In the genomic region with DNA sequence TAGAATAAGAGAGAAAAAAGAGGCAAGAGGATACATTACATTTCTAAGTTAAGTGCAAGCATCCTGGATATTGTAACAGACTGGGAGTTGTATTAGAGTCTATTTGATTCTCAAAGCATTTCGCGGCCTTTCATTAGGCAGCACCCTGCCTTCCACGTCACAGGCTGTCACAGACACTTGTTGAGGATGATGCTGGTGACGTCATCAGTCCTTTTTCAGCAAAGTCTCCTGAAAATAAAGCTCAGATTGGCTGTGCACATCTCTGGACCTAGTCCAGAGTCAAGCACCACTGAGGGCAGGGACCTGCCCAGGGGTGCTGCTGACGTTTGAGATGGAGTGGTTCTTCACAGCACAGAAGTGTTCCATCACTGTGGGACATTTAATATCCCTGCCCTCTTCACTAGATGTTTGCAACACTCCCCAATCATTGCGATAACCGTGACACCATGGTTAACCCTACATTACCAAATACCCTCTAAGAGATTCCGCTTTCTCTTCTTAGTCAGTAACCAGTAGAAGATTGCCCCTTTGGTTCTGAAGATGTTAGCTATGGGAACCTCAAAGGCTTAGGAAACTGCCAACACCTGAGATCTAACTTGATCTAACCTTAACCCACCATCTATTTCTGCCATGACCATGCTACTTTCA, we compare ENCODE assay signal across 16 cellular contexts.
DNase-seq lines count a peak whose midpoint lies in the region; ATAC-seq, FAIRE-seq and TF ChIP-seq lines count a peak whose summit lies in the region.
"Had no signal": no experiment of that assay in that cellular context is flagged by ENCODE, and none has a peak within 500 bp of the region (broad histone marks: within the 10 kb centered on the region; RNA-seq: fewer than 3 reads in every experiment).

No MANE protein-coding gene starts in this region.

- H3K27me3 ChIP-seq in HepG2 (ENCODE audit: control insufficient read depth in 1 of 2, insufficient read depth in 2 of 2, low read length in 2 of 2) (no peaks in the 10 kb centered on the region; a peak in 1 of 5 replicates), right lobe of liver (no peaks in the 10 kb centered on the region), RWPE2 (ENCODE audit: insufficient read depth, poor library complexity, severe bottlenecking) (no peaks in the 10 kb centered on the region), left lung (no peaks in the 10 kb centered on the region), upper lobe of right lung (no peaks in the 10 kb centered on the region)
- H3K27me3 ChIP-seq: BLaER1 had no signal

- peaks cover 40% of the 10 kb centered on the region for H3K4me1 ChIP-seq in HepG2 (ENCODE audit: insufficient read depth, low read length)
- no peaks in the 10 kb centered on the region for H3K4me1 ChIP-seq in right lobe of liver
- peaks cover 30% of the 10 kb centered on the region for H3K4me1 ChIP-seq in RWPE2 (ENCODE audit: insufficient read depth, poor library complexity, severe bottlenecking)
- H3K4me1 ChIP-seq in left lung: peaks cover 0 to 39% of the 10 kb centered on the region in 2 donors
- H3K4me1 ChIP-seq in upper lobe of right lung: peaks cover 4% of the 10 kb centered on the region
- H3K4me1 ChIP-seq: BLaER1 had no signal

- no peaks in the 10 kb centered on the region for H3K9me3 ChIP-seq in HepG2 (ENCODE audit: low read length)
- H3K9me3 ChIP-seq in right lobe of liver: no peaks in the 10 kb centered on the region
- no peaks in the 10 kb centered on the region for H3K9me3 ChIP-seq in RWPE2 (ENCODE audit: severe bottlenecking)
- H3K9me3 ChIP-seq in left lung: peaks cover 0 to 2% of the 10 kb centered on the region in 2 donors
- H3K9me3 ChIP-seq in upper lobe of right lung: no peaks in the 10 kb centered on the region

- DNase-seq in HepG2 (ENCODE audit: low spot score): no peak
- no peak for DNase-seq in right lobe of liver
- DNase-seq in RWPE2 (ENCODE audit: low spot score): no peak
- DNase-seq in left lung: no peak
- no peak for DNase-seq in upper lobe of right lung
- DNase-seq in COLO668 (lab: John Stamatoyannopoulos, UW; ENCODE audit: unreplicated experiment): no peak
- DNase-seq in superior temporal gyrus (ENCODE audit: extremely low spot score): no peak
- DNase-seq: 8988T, DMS153, H7, NCI-H1105, NCI-H2029, NCI-H510A treated with DMSO at 0.1 percent for 48 hours, OCI-M1 had no signal

- no peak overlapping the region for H3K9ac ChIP-seq in HepG2 (ENCODE audit: insufficient read depth, low read depth, low read length)
- H3K9ac ChIP-seq: BLaER1 had no signal

- no TSS peak for BruUV-seq in HepG2 (replicated peaks; lab: Mats Ljungman, UMichigan)

- no peak overlapping the region for H3K27ac ChIP-seq in HepG2 (ENCODE audit: extremely low read length, insufficient read depth, low read length)
- H3K27ac ChIP-seq in right lobe of liver: no peak overlapping the region
- H3K27ac ChIP-seq in RWPE2 (ENCODE audit: poor library complexity, severe bottlenecking): peak overlapping the region; percentile 100
- H3K27ac ChIP-seq in left lung: no peak overlapping the region
- no peak overlapping the region for H3K27ac ChIP-seq in upper lobe of right lung
- H3K27ac ChIP-seq: BLaER1 had no signal

- POLR2A ChIA-PET in HepG2 (lab: Yijun Ruan, JAX): no interaction called here

- no peak overlapping the region for H2AFZ ChIP-seq in HepG2 (ENCODE audit: low read length)

- WGBS in HepG2 (ENCODE audit: low lambda C conversion rate): 50% methylated on average over 8 of the region's 8 CpGs
- WGBS in right lobe of liver (ENCODE audit: insufficient coverage, low coverage, low lambda C conversion rate, missing lambda C conversion rate): 56% methylated on average over 5 of the region's 8 CpGs

- H3K36me3 ChIP-seq in HepG2 (replicated peaks in 1 of 2; ENCODE audit: control insufficient read depth in 1 of 2, insufficient read depth in 2 of 2, low read length in 2 of 2) (no peaks in the 10 kb centered on the region), right lobe of liver (no peaks in the 10 kb centered on the region), RWPE2 (ENCODE audit: low read depth) (no peaks in the 10 kb centered on the region), left lung (no peaks in the 10 kb centered on the region), upper lobe of right lung (no peaks in the 10 kb centered on the region)
- H3K36me3 ChIP-seq: BLaER1 had no signal

- no peak for FAIRE-seq in HepG2 (lab: Jason Lieb, UNC)

- no peak overlapping the region for H3K4me2 ChIP-seq in HepG2 (ENCODE audit: low read depth, low read length)
- H3K4me2 ChIP-seq: BLaER1 had no signal

- no peaks in the 10 kb centered on the region for H3K79me2 ChIP-seq in HepG2 (ENCODE audit: insufficient read depth, low read length)

- no peaks in the 10 kb centered on the region for H4K20me1 ChIP-seq in HepG2 (ENCODE audit: insufficient read depth, low read length)
- H4K20me1 ChIP-seq: BLaER1 had no signal

- in situ Hi-C loops in HepG2 (cut with HindIII; ENCODE audit: extremely low pct_ligation_motif_present, low pct_unique_long_range_greater_than_20kb): no loop called here

- ATAC-seq in HepG2 (no peak), right lobe of liver (no peak), RWPE2 (ENCODE audit: low read depth) (no peak), left lung (peak; percentile 7), upper lobe of right lung (peak; percentile 39), GM21529 (IDR thresholded peaks at IDR 0.05; ENCODE audit: unreplicated experiment) (no peak)

- CTCF ChIA-PET in HepG2 (lab: Yijun Ruan, JAX; ENCODE audit: low intra/inter-chr PET ratio, low total read pairs): no interaction called here

- no peak for TF ChIP-seq RAD21 in HepG2 (CRISPR knock-in tag; IDR thresholded peaks at IDR 0.05)

- TF ChIP-seq POLR2A in HepG2 (IDR thresholded peaks at IDR 0.05; ENCODE audit: insufficient read depth in 1 of 2, low read depth in 2 of 2, low read length in 2 of 2): no peak
- TF ChIP-seq POLR2A in right lobe of liver (IDR thresholded peaks at IDR 0.05): no peak

- no peak overlapping the region for H3K4me3 ChIP-seq in HepG2 (replicated peaks in 1 of 3; ENCODE audit: insufficient read depth in 1 of 3, low read depth in 2 of 3, low read length in 3 of 3)
- no peak overlapping the region for H3K4me3 ChIP-seq in right lobe of liver
- H3K4me3 ChIP-seq in RWPE2 (ENCODE audit: severe bottlenecking): no peak overlapping the region
- no peak overlapping the region for H3K4me3 ChIP-seq in left lung
- no peak overlapping the region for H3K4me3 ChIP-seq in upper lobe of right lung
- H3K4me3 ChIP-seq: BLaER1 had no signal

- no peak for TF ChIP-seq EP300 in HepG2 (IDR thresholded peaks at IDR 0.05; ENCODE audit: low read depth in 2 of 2, low read length in 2 of 2)
- no peak for TF ChIP-seq EP300 in HepG2 (CRISPR knock-in tag; IDR thresholded peaks at IDR 0.05; ENCODE audit: borderline replicate concordance)

- TF ChIP-seq CTCF in HepG2 (CRISPR knock-in tag; IDR thresholded peaks at IDR 0.05) (no peak), right lobe of liver (IDR thresholded peaks at IDR 0.05) (no peak), RWPE2 (IDR thresholded peaks at IDR 0.05; ENCODE audit: poor library complexity, severe bottlenecking) (no peak), left lung (IDR thresholded peaks at IDR 0.05) (no peak), upper lobe of right lung (IDR thresholded peaks at IDR 0.05) (no peak)

- intact Hi-C loops in HepG2 (cut with micrococcal nuclease; ENCODE audit: unreplicated experiment): no loop called here
- intact Hi-C loops in right lobe of liver (cut with DNase I): no loop called here
- intact Hi-C loops in left lung (cut with DNase I): no loop called here
- intact Hi-C loops in upper lobe of right lung (cut with DNase I): no loop called here

TF ChIP-seq in HepG2, 621 proteins besides CTCF, POLR2A, EP300 and RAD21:
- TF ChIP-seq ATF7 (IDR thresholded peaks at IDR 0.05) (peak; percentile 95), ATF7 (CRISPR knock-in tag; IDR thresholded peaks at IDR 0.05) (no peak), ZNF775 (CRISPR knock-in tag; IDR thresholded peaks at IDR 0.05; ENCODE audit: borderline replicate concordance) (no peak), CREB1 (IDR thresholded peaks at IDR 0.05) (peak; percentile 97), CREB1 (CRISPR knock-in tag; IDR thresholded peaks at IDR 0.05) (no peak)
TF ChIP-seq in HepG2: peak in this region for 2.

Comparison
In these comparisons a context has a peak if more than half of its experiments do, and no peak if none do; other contexts are left out.
1. ATAC-seq: peak in left lung (single experiment) and upper lobe of right lung (single experiment); none in HepG2 (single experiment), right lobe of liver (0 of 4), RWPE2 (single experiment) and GM21529 (single experiment).